ENCODE assay signal across 25 cellular contexts in genomic region chr1:8228253-8228652, GRCh38.
"Had no signal": no experiment of that assay in that cellular context is flagged by ENCODE, and none has a peak within 500 bp of the region (broad histone marks: within the 10 kb centered on the region; RNA-seq: fewer than 3 reads in every experiment).

No MANE protein-coding gene starts in this region.

- H2AFZ ChIP-seq: hepatocyte, parathyroid adenoma had no signal

- H3K4me3 ChIP-seq: esophagus muscularis mucosa, gastroesophageal sphincter, heart left ventricle, hepatocyte, lung, transverse colon, vagina had no signal

- H3K9me3 Mint-ChIP-seq: natural killer cell had no signal

- H3K4me3 Mint-ChIP-seq: endodermal cell; memory B cell; natural killer cell; neural crest cell; stimulated activated effector memory CD8-positive, alpha-beta T cell treated with anti-CD3 and anti-CD28 coated beads, Interleukin-12 subunit alpha, Interleukin-12 subunit beta, amount 100 ng/mL, for 72 hours had no signal

- DNase-seq: effector CD8-positive, alpha-beta T cell; endodermal cell; foreskin keratinocyte; heart left ventricle; kidney; natural killer cell; stimulated activated CD4-positive, alpha-beta T cell treated with anti-CD3 and anti-CD28 coated beads, Interleukin-2, amount 100 ng/mL, for 24 hours; stimulated activated CD4-positive, alpha-beta T cell treated with anti-CD3 and anti-CD28 coated beads, Interleukin-4, amount 100 ng/mL, for 24 hours; stimulated activated naive CD4-positive, alpha-beta T cell treated with Interleukin-2 at 50 U/mL for 16 hours; transverse colon had no signal

- H3K9ac ChIP-seq: parathyroid adenoma had no signal

- H3K27ac ChIP-seq: esophagus muscularis mucosa, foreskin keratinocyte, heart left ventricle, hepatocyte, neutrophil, parathyroid adenoma, transverse colon, vagina had no signal

- H3K27me3 ChIP-seq: esophagus muscularis mucosa, foreskin keratinocyte, gastroesophageal sphincter, hepatocyte, transverse colon, vagina had no signal

- H3K79me2 ChIP-seq: hepatocyte, parathyroid adenoma had no signal

- FAIRE-seq: colon, endothelial cell of umbilical vein, kidney had no signal

- H3K36me3 ChIP-seq: esophagus muscularis mucosa, gastroesophageal sphincter, heart left ventricle, neutrophil, transverse colon, vagina had no signal

- H3K9me3 ChIP-seq: esophagus muscularis mucosa, gastroesophageal sphincter, heart left ventricle, neutrophil, transverse colon, vagina had no signal

- H3K4me2 ChIP-seq: hepatocyte had no signal

- ATAC-seq: foreskin keratinocyte; gastroesophageal sphincter; heart left ventricle; left lobe of liver; natural killer cell; sciatic nerve; stimulated activated effector memory CD8-positive, alpha-beta T cell treated with anti-CD3 and anti-CD28 coated beads, Interleukin-12 subunit alpha, Interleukin-12 subunit beta, amount 100 ng/mL, for 72 hours had no signal

- H3K27ac Mint-ChIP-seq: endodermal cell; memory B cell; natural killer cell; progenitor cell of endocrine pancreas; stimulated activated effector memory CD8-positive, alpha-beta T cell treated with anti-CD3 and anti-CD28 coated beads, Interleukin-12 subunit alpha, Interleukin-12 subunit beta, amount 100 ng/mL, for 72 hours had no signal

- H3K4me1 ChIP-seq: parathyroid adenoma, transverse colon, vagina had no signal

- H3K36me3 Mint-ChIP-seq: natural killer cell; stimulated activated effector memory CD8-positive, alpha-beta T cell treated with anti-CD3 and anti-CD28 coated beads, Interleukin-12 subunit alpha, Interleukin-12 subunit beta, amount 100 ng/mL, for 72 hours had no signal
